11 cellular contexts compared by ENCODE assay signal in genomic region chr12:42705863-42706262, GRCh38.
DNase-seq lines count a peak whose midpoint lies in the region; ATAC-seq and TF ChIP-seq lines count a peak whose summit lies in the region.
"Had no signal": no experiment of that assay in that cellular context is flagged by ENCODE, and none has a peak within 500 bp of the region (broad histone marks: within the 10 kb centered on the region; RNA-seq: fewer than 3 reads in every experiment).

No MANE protein-coding gene starts in this region.

- no peaks in the 10 kb centered on the region for H3K27me3 Mint-ChIP-seq in activated naive CD4-positive, alpha-beta T cell treated with anti-CD3 and anti-CD28 coated beads, Interleukin-2, amount 10 ng/mL, durations not matched to agents 7 days and 5 days
- peaks cover 2% of the 10 kb centered on the region for H3K27me3 Mint-ChIP-seq in activated CD8-positive, alpha-beta memory T cell treated with anti-CD3 and anti-CD28 coated beads, Interleukin-2, amount 10 ng/mL, durations not matched to agents 7 days and 5 days

- CTCF ChIA-PET in activated naive CD4-positive, alpha-beta T cell treated with anti-CD3 and anti-CD28 coated beads, Interleukin-2, amount 10 ng/mL, durations not matched to agents 7 days and 5 days (lab: Charles Lee): no interaction called here
- CTCF ChIA-PET in activated CD8-positive, alpha-beta memory T cell treated with anti-CD3 and anti-CD28 coated beads, Interleukin-2, amount 10 ng/mL, durations not matched to agents 7 days and 5 days (lab: Charles Lee): no interaction called here

- ATAC-seq in gastrocnemius medialis (peak; percentile 93 to 94), HG02973 (IDR thresholded peaks at IDR 0.05; ENCODE audit: unreplicated experiment) (no peak)
- no peak for ATAC-seq in activated CD8-positive, alpha-beta memory T cell treated with anti-CD3 and anti-CD28 coated beads, Interleukin-2, amount 10 ng/mL, durations not matched to agents 7 days and 5 days

- H3K9me3 ChIP-seq in left ventricle myocardium inferior (replicated peaks) (no peaks in the 10 kb centered on the region), gastrocnemius medialis (no peaks in the 10 kb centered on the region)

- intact Hi-C loops in left ventricle myocardium inferior (cut with micrococcal nuclease) (no loop called here), gastrocnemius medialis (cut with DNase I; ENCODE audit: low total_unique reads) (no loop called here)

- no peak overlapping the region for H3K4me3 Mint-ChIP-seq in activated naive CD4-positive, alpha-beta T cell treated with anti-CD3 and anti-CD28 coated beads, Interleukin-2, amount 10 ng/mL, durations not matched to agents 7 days and 5 days
- no peak overlapping the region for H3K4me3 Mint-ChIP-seq in activated CD8-positive, alpha-beta memory T cell treated with anti-CD3 and anti-CD28 coated beads, Interleukin-2, amount 10 ng/mL, durations not matched to agents 7 days and 5 days
- H3K4me3 Mint-ChIP-seq: T-helper 1 cell treated with Interleukin-12 subunit alpha and Interleukin-12 subunit beta and Interleukin-4 antibody, amounts not matched to agents 30 μg/mL and 1 μg/mL, for 36 hours had no signal

- H3K4me1 Mint-ChIP-seq in activated naive CD4-positive, alpha-beta T cell treated with anti-CD3 and anti-CD28 coated beads, Interleukin-2, amount 10 ng/mL, durations not matched to agents 7 days and 5 days: no peaks in the 10 kb centered on the region
- H3K4me1 Mint-ChIP-seq in activated CD8-positive, alpha-beta memory T cell treated with anti-CD3 and anti-CD28 coated beads, Interleukin-2, amount 10 ng/mL, durations not matched to agents 7 days and 5 days: no peaks in the 10 kb centered on the region

- no peak for TF ChIP-seq POLR2A in gastrocnemius medialis (IDR thresholded peaks at IDR 0.05)

- no peaks in the 10 kb centered on the region for H3K36me3 Mint-ChIP-seq in activated naive CD4-positive, alpha-beta T cell treated with anti-CD3 and anti-CD28 coated beads, Interleukin-2, amount 10 ng/mL, durations not matched to agents 7 days and 5 days
- H3K36me3 Mint-ChIP-seq in activated CD8-positive, alpha-beta memory T cell treated with anti-CD3 and anti-CD28 coated beads, Interleukin-2, amount 10 ng/mL, durations not matched to agents 7 days and 5 days: no peaks in the 10 kb centered on the region

- no peak overlapping the region for H3K27ac Mint-ChIP-seq in activated naive CD4-positive, alpha-beta T cell treated with anti-CD3 and anti-CD28 coated beads, Interleukin-2, amount 10 ng/mL, durations not matched to agents 7 days and 5 days
- no peak overlapping the region for H3K27ac Mint-ChIP-seq in activated CD8-positive, alpha-beta memory T cell treated with anti-CD3 and anti-CD28 coated beads, Interleukin-2, amount 10 ng/mL, durations not matched to agents 7 days and 5 days
- H3K27ac Mint-ChIP-seq: T-helper 1 cell treated with Interleukin-12 subunit alpha and Interleukin-12 subunit beta and Interleukin-4 antibody, amounts not matched to agents 30 μg/mL and 1 μg/mL, for 36 hours had no signal

- in situ Hi-C loops in gastrocnemius medialis (cut with MboI; ENCODE audit: low sequenced_read_pairs in 4 of 4): no loop called here

- H3K27me3 ChIP-seq in left ventricle myocardium inferior (ENCODE audit: low read depth) (no peaks in the 10 kb centered on the region), gastrocnemius medialis (no peaks in the 10 kb centered on the region)

- DNase-seq in H4 (ENCODE audit: low spot score): peak; percentile 74
- DNase-seq in brain pericyte (ENCODE audit: low read depth, low spot score): peak; percentile 76
- peak; percentile 81 for DNase-seq in left ventricle myocardium inferior
- peak; percentile 68 to 80 for DNase-seq in gastrocnemius medialis
- no peak for DNase-seq in activated gamma-delta T cell (lab: John Stamatoyannopoulos, UW)
- no peak for DNase-seq in activated naive CD4-positive, alpha-beta T cell treated with anti-CD3 and anti-CD28 coated beads, Interleukin-2, amount 10 ng/mL, durations not matched to agents 7 days and 5 days
- DNase-seq in activated CD8-positive, alpha-beta memory T cell treated with anti-CD3 and anti-CD28 coated beads, Interleukin-2, amount 10 ng/mL, durations not matched to agents 7 days and 5 days: no peak
- DNase-seq: activated gamma-delta T cell treated with Interleukin-2 at 50 U/mL for 16 hours, NCI-H1930 had no signal

- H3K27ac ChIP-seq in left ventricle myocardium inferior (replicated peaks) (peak overlapping the region; percentile 54), gastrocnemius medialis (peak overlapping the region in 2 of 4 donors; percentile 26 to 41)

- H3K4me1 ChIP-seq in left ventricle myocardium inferior (peaks cover 16% of the 10 kb centered on the region), gastrocnemius medialis (peaks cover 9 to 13% of the 10 kb centered on the region in 2 donors)

- no peak for TF ChIP-seq CTCF in left ventricle myocardium inferior (IDR thresholded peaks at IDR 0.05; ENCODE audit: borderline replicate concordance)
- no peak for TF ChIP-seq CTCF in gastrocnemius medialis (IDR thresholded peaks at IDR 0.05 in 4 of 5, conservative IDR thresholded peaks at IDR 0.05 in 1 of 5)

- no peak overlapping the region for H3K4me3 ChIP-seq in left ventricle myocardium inferior
- H3K4me3 ChIP-seq in gastrocnemius medialis: no peak overlapping the region

- H3K36me3 ChIP-seq in left ventricle myocardium inferior (no peaks in the 10 kb centered on the region), gastrocnemius medialis (no peaks in the 10 kb centered on the region)

- no peaks in the 10 kb centered on the region for H3K9me3 Mint-ChIP-seq in activated naive CD4-positive, alpha-beta T cell treated with anti-CD3 and anti-CD28 coated beads, Interleukin-2, amount 10 ng/mL, durations not matched to agents 7 days and 5 days
- no peaks in the 10 kb centered on the region for H3K9me3 Mint-ChIP-seq in activated CD8-positive, alpha-beta memory T cell treated with anti-CD3 and anti-CD28 coated beads, Interleukin-2, amount 10 ng/mL, durations not matched to agents 7 days and 5 days (ENCODE audit: low read depth)
- H3K9me3 Mint-ChIP-seq: T-helper 1 cell treated with Interleukin-12 subunit alpha and Interleukin-12 subunit beta and Interleukin-4 antibody, amounts not matched to agents 30 μg/mL and 1 μg/mL, for 36 hours had no signal

Comparison
In these comparisons a context has a peak if more than half of its experiments do, and no peak if none do; other contexts are left out.
1. DNase-seq: peak in H4 (single experiment), brain pericyte (single experiment), left ventricle myocardium inferior (single experiment) and gastrocnemius medialis (2 of 2); none in activated gamma-delta T cell (single experiment), activated naive CD4-positive, alpha-beta T cell treated with anti-CD3 and anti-CD28 coated beads, Interleukin-2, amount 10 ng/mL, durations not matched to agents 7 days and 5 days (single experiment) and activated CD8-positive, alpha-beta memory T cell treated with anti-CD3 and anti-CD28 coated beads, Interleukin-2, amount 10 ng/mL, durations not matched to agents 7 days and 5 days (single experiment).
2. ATAC-seq: peak in gastrocnemius medialis (2 of 2); none in activated CD8-positive, alpha-beta memory T cell treated with anti-CD3 and anti-CD28 coated beads, Interleukin-2, amount 10 ng/mL, durations not matched to agents 7 days and 5 days (single experiment) and HG02973 (single experiment).